ENCODE assay signal across 12 cellular contexts in genomic region chr1:147080013-147080661, GRCh38.
A peak's percentile ranks its signal among the peaks of the same experiment; 100 is the strongest.
DNase-seq lines count a peak whose midpoint lies in the region; ATAC-seq lines count a peak whose summit lies in the region.
"Had no signal": no experiment of that assay in that cellular context is flagged by ENCODE, and none has a peak within 500 bp of the region (broad histone marks: within the 10 kb centered on the region; RNA-seq: fewer than 3 reads in every experiment).

No MANE protein-coding gene starts in this region.

- peaks cover 81% of the 10 kb centered on the region for H3K27me3 Mint-ChIP-seq in activated naive CD4-positive, alpha-beta T cell treated with anti-CD3 and anti-CD28 coated beads, Interleukin-2, amount 50 U/mL, for 24 hours
- H3K27me3 Mint-ChIP-seq in activated T-cell treated with anti-CD3 and anti-CD28 coated beads, Interleukin-2, amount 50 U/mL, for 24 hours = peaks cover 90% of the 10 kb centered on the region
- H3K27me3 Mint-ChIP-seq in stimulated activated naive B cell treated with anti-CD40 and anti-IgM and Interleukin-4, amounts not matched to agents 10 μg/mL and 1 μg/mL and 100 μg/mL, for 72 hours = peaks cover 14 to 74% of the 10 kb centered on the region in 2 donors

- H3K9me3 Mint-ChIP-seq in activated naive CD4-positive, alpha-beta T cell treated with anti-CD3 and anti-CD28 coated beads, Interleukin-2, amount 50 U/mL, for 24 hours = peaks cover 15% of the 10 kb centered on the region
- no peaks in the 10 kb centered on the region for H3K9me3 Mint-ChIP-seq in activated T-cell treated with anti-CD3 and anti-CD28 coated beads, Interleukin-2, amount 50 U/mL, for 24 hours
- no peaks in the 10 kb centered on the region for H3K9me3 Mint-ChIP-seq in stimulated activated naive B cell treated with anti-CD40 and anti-IgM and Interleukin-4, amounts not matched to agents 10 μg/mL and 1 μg/mL and 100 μg/mL, for 72 hours

- H3K4me1 Mint-ChIP-seq in activated naive CD4-positive, alpha-beta T cell treated with anti-CD3 and anti-CD28 coated beads, Interleukin-2, amount 50 U/mL, for 24 hours = peaks cover 50% of the 10 kb centered on the region
- H3K4me1 Mint-ChIP-seq in activated T-cell treated with anti-CD3 and anti-CD28 coated beads, Interleukin-2, amount 50 U/mL, for 24 hours (ENCODE audit: low read depth) = peaks cover 57% of the 10 kb centered on the region
- H3K4me1 Mint-ChIP-seq in stimulated activated naive B cell treated with anti-CD40 and anti-IgM and Interleukin-4, amounts not matched to agents 10 μg/mL and 1 μg/mL and 100 μg/mL, for 72 hours = peaks cover 34 to 53% of the 10 kb centered on the region in 2 donors

- ATAC-seq in stimulated activated naive B cell treated with anti-CD40 and anti-IgM and Interleukin-4, amounts not matched to agents 10 μg/mL and 1 μg/mL and 100 μg/mL, for 72 hours (replicated peaks) = no peak
- ATAC-seq in HG03108 (IDR thresholded peaks at IDR 0.05; ENCODE audit: unreplicated experiment) = no peak
- ATAC-seq: esophagus mucosa, mucosa of descending colon had no signal

- peaks cover 7% of the 10 kb centered on the region for H3K36me3 Mint-ChIP-seq in activated naive CD4-positive, alpha-beta T cell treated with anti-CD3 and anti-CD28 coated beads, Interleukin-2, amount 50 U/mL, for 24 hours
- H3K36me3 Mint-ChIP-seq in activated T-cell treated with anti-CD3 and anti-CD28 coated beads, Interleukin-2, amount 50 U/mL, for 24 hours (ENCODE audit: low read depth) = peaks cover 4% of the 10 kb centered on the region
- peaks cover 2 to 9% of the 10 kb centered on the region in 2 donors for H3K36me3 Mint-ChIP-seq in stimulated activated naive B cell treated with anti-CD40 and anti-IgM and Interleukin-4, amounts not matched to agents 10 μg/mL and 1 μg/mL and 100 μg/mL, for 72 hours

- no peak for DNase-seq in activated naive CD4-positive, alpha-beta T cell (lab: John Stamatoyannopoulos, UW)
- DNase-seq in activated T-cell treated with anti-CD3 and anti-CD28 coated beads, Interleukin-2, amount 50 U/mL, for 24 hours = peak; percentile 52
- DNase-seq in iris pigment epithelial cell (ENCODE audit: low read depth) = peak; percentile 7
- DNase-seq in stimulated activated naive B cell treated with anti-CD40 and anti-IgM and Interleukin-4, amounts not matched to agents 10 μg/mL and 1 μg/mL and 100 μg/mL, for 72 hours = peak; percentile 21
- DNase-seq in pons (ENCODE audit: low spot score) = no peak
- no peak for DNase-seq in hypothalamus (lab: John Stamatoyannopoulos, UW)
- DNase-seq: activated gamma-delta T cell treated with Interleukin-2 at 50 U/mL for 16 hours, mucosa of descending colon, NCI-H2029 treated with DMSO at 0.1 percent for 48 hours had no signal

- no peak overlapping the region for H3K27ac Mint-ChIP-seq in activated naive CD4-positive, alpha-beta T cell treated with anti-CD3 and anti-CD28 coated beads, Interleukin-2, amount 50 U/mL, for 24 hours
- H3K27ac Mint-ChIP-seq in activated T-cell treated with anti-CD3 and anti-CD28 coated beads, Interleukin-2, amount 50 U/mL, for 24 hours = no peak overlapping the region
- peak overlapping the region; percentile 89 for H3K27ac Mint-ChIP-seq in stimulated activated naive B cell treated with anti-CD40 and anti-IgM and Interleukin-4, amounts not matched to agents 10 μg/mL and 1 μg/mL and 100 μg/mL, for 72 hours

- peak overlapping the region; percentile 75 for H3K4me3 Mint-ChIP-seq in activated naive CD4-positive, alpha-beta T cell treated with anti-CD3 and anti-CD28 coated beads, Interleukin-2, amount 50 U/mL, for 24 hours
- peak overlapping the region; percentile 68 for H3K4me3 Mint-ChIP-seq in activated T-cell treated with anti-CD3 and anti-CD28 coated beads, Interleukin-2, amount 50 U/mL, for 24 hours
- H3K4me3 Mint-ChIP-seq in stimulated activated naive B cell treated with anti-CD40 and anti-IgM and Interleukin-4, amounts not matched to agents 10 μg/mL and 1 μg/mL and 100 μg/mL, for 72 hours = peak overlapping the region; percentile 82 to 87

Comparison
In these comparisons a context has a peak if more than half of its experiments do, and no peak if none do; other contexts are left out.
1. DNase-seq: peak in activated T-cell treated with anti-CD3 and anti-CD28 coated beads, Interleukin-2, amount 50 U/mL, for 24 hours (single experiment), iris pigment epithelial cell (single experiment) and stimulated activated naive B cell treated with anti-CD40 and anti-IgM and Interleukin-4, amounts not matched to agents 10 μg/mL and 1 μg/mL and 100 μg/mL, for 72 hours (single experiment); none in activated naive CD4-positive, alpha-beta T cell (0 of 4), pons (single experiment) and hypothalamus (0 of 51).
2. Peak in every context shown above with its lines, with median percentiles within 50 percentile points of each other: H3K4me3 Mint-ChIP-seq.